8 cellular contexts compared by ENCODE assay signal in genomic region chr2:20595439-20596192, GRCh38. TPM values are rescaled to one million over a fixed set of nuclear protein-coding genes. Genes with fewer than 3 reads are reported as not detected.
A peak's percentile ranks its signal among the peaks of the same experiment; 100 is the strongest.
DNase-seq lines count a peak whose midpoint lies in the region; ATAC-seq and TF ChIP-seq lines count a peak whose summit lies in the region.

No MANE protein-coding gene starts in this region.

- H3K36me3 ChIP-seq in vagina = no peaks in the 10 kb centered on the region

- peak overlapping the region; percentile 86 for H3K27ac ChIP-seq in vagina

- H3K9me3 ChIP-seq in vagina = no peaks in the 10 kb centered on the region

- H3K4me3 Mint-ChIP-seq in activated naive CD8-positive, alpha-beta T cell treated with anti-CD3 and anti-CD28 coated beads for 36 hours = no peak overlapping the region

- no peaks in the 10 kb centered on the region for H3K27me3 Mint-ChIP-seq in activated naive CD8-positive, alpha-beta T cell treated with anti-CD3 and anti-CD28 coated beads for 36 hours

- H3K4me3 ChIP-seq in GM12864 (ENCODE audit: low read depth, low read length) (peak overlapping the region; percentile 13), vagina (no peak overlapping the region)

- H3K27me3 ChIP-seq in vagina = no peaks in the 10 kb centered on the region

- peaks cover 8% of the 10 kb centered on the region for H3K4me1 Mint-ChIP-seq in activated naive CD8-positive, alpha-beta T cell treated with anti-CD3 and anti-CD28 coated beads for 36 hours

- no peak overlapping the region for H3K27ac Mint-ChIP-seq in activated naive CD8-positive, alpha-beta T cell treated with anti-CD3 and anti-CD28 coated beads for 36 hours

- peak; percentile 72 for DNase-seq in GM12864 (ENCODE audit: low read depth)
- DNase-seq in activated naive CD8-positive, alpha-beta T cell treated with anti-CD3 and anti-CD28 coated beads for 36 hours = peak; percentile 6
- peak; percentile 27 to 39 for DNase-seq in left colon
- DNase-seq in vagina (ENCODE audit: extremely low spot score in 2 of 2) = no peak
- DNase-seq in NCI-H1694 treated with DMSO at 0.1 percent for 48 hours (lab: John Stamatoyannopoulos, UW) = no peak
- DNase-seq in LoVo (ENCODE audit: low spot score) = no peak

- ATAC-seq in GM21423 (IDR thresholded peaks at IDR 0.05; ENCODE audit: unreplicated experiment) (peak; percentile 83), HG03571 (IDR thresholded peaks at IDR 0.05; ENCODE audit: unreplicated experiment) (peak; percentile 84), left colon (peak; percentile 29)

- no peak for TF ChIP-seq CTCF in GM12864 (IDR thresholded peaks at IDR 0.05; ENCODE audit: low read depth, low read length, missing control alignments)
- TF ChIP-seq CTCF in vagina (IDR thresholded peaks at IDR 0.05) = no peak

- no peaks in the 10 kb centered on the region for H3K9me3 Mint-ChIP-seq in activated naive CD8-positive, alpha-beta T cell treated with anti-CD3 and anti-CD28 coated beads for 36 hours

- no peak for TF ChIP-seq POLR2A in vagina (IDR thresholded peaks at IDR 0.05)

- no peaks in the 10 kb centered on the region for H3K36me3 Mint-ChIP-seq in activated naive CD8-positive, alpha-beta T cell treated with anti-CD3 and anti-CD28 coated beads for 36 hours

- intact Hi-C loops in left colon (cut with DNase I, micrococcal nuclease) (no loop called here), vagina (cut with DNase I) (no loop called here)

- peaks cover 81% of the 10 kb centered on the region for H3K4me1 ChIP-seq in vagina

RNA-seq across cellular contexts. Expression of gene HS1BP3, which starts 55.3 kb away (rescaled TPM):
- total RNA-seq in activated naive CD8-positive, alpha-beta T cell treated with anti-CD3 and anti-CD28 coated beads for 36 hours = 1 to 10 TPM; 5.9 to 6.0 TPM
- 10 to 100 TPM; 26.9 to 33.5 TPM for total RNA-seq in left colon
- 23.1 TPM for total RNA-seq in vagina

Comparison
In these comparisons a context has a peak if more than half of its experiments do, and no peak if none do; other contexts are left out.
1. DNase-seq: peak in GM12864 (single experiment), activated naive CD8-positive, alpha-beta T cell treated with anti-CD3 and anti-CD28 coated beads for 36 hours (single experiment) and left colon (2 of 2); none in vagina (0 of 2), NCI-H1694 treated with DMSO at 0.1 percent for 48 hours (single experiment) and LoVo (single experiment).
2. ATAC-seq: peak in every context shown above with its lines; median percentile 84 in HG03571; 83 in GM21423; 29 in left colon.